ENCODE assay signal across 15 cellular contexts in genomic region chr10:667602-668143, GRCh38.
"Had no signal": no experiment of that assay in that cellular context is flagged by ENCODE, and none has a peak within 500 bp of the region (broad histone marks: within the 10 kb centered on the region; RNA-seq: fewer than 3 reads in every experiment).

No MANE protein-coding gene starts in this region.

- DNase-seq: activated CD4-positive, alpha-beta T cell treated with anti-CD3 and anti-CD28 coated beads, Interleukin-2, amount 50 U/mL, for 4 hours; activated gamma-delta T cell; dermis blood vessel endothelial cell; effector memory CD8-positive, alpha-beta T cell; foreskin fibroblast; left colon; lower lobe of right lung; natural killer cell; pancreas; stimulated activated CD4-positive, alpha-beta T cell treated with anti-CD3 and anti-CD28 coated beads, Interleukin-4, amount 100 ng/mL, for 4 hours; thyroid gland had no signal

- FAIRE-seq: pancreas had no signal

- H2AFZ ChIP-seq: hepatocyte had no signal

- H3K4me2 ChIP-seq: hepatocyte had no signal

- H3K4me1 ChIP-seq: lower lobe of right lung, thyroid gland had no signal

- H3K27ac ChIP-seq: hepatocyte, lower lobe of right lung, pancreas, thyroid gland had no signal

- H3K36me3 ChIP-seq: lower lobe of right lung, pancreas, thyroid gland had no signal

- H3K4me1 Mint-ChIP-seq: activated naive CD4-positive, alpha-beta T cell treated with anti-CD3 and anti-CD28 coated beads, Interleukin-2, amount 50 U/mL, for 24 hours; stimulated activated memory B cell treated with anti-CD40 and anti-IgM and Interleukin-4, amounts not matched to agents 10 μg/mL and 1 μg/mL and 100 μg/mL, for 72 hours had no signal

- H3K27ac Mint-ChIP-seq: activated naive CD4-positive, alpha-beta T cell treated with anti-CD3 and anti-CD28 coated beads, Interleukin-2, amount 50 U/mL, for 24 hours; effector memory CD8-positive, alpha-beta T cell; natural killer cell; stimulated activated memory B cell treated with anti-CD40 and anti-IgM and Interleukin-4, amounts not matched to agents 10 μg/mL and 1 μg/mL and 100 μg/mL, for 72 hours had no signal

- H3K9me3 ChIP-seq: lower lobe of right lung, pancreas, thyroid gland had no signal

- H3K36me3 Mint-ChIP-seq: activated naive CD4-positive, alpha-beta T cell treated with anti-CD3 and anti-CD28 coated beads, Interleukin-2, amount 50 U/mL, for 24 hours; natural killer cell; stimulated activated memory B cell treated with anti-CD40 and anti-IgM and Interleukin-4, amounts not matched to agents 10 μg/mL and 1 μg/mL and 100 μg/mL, for 72 hours had no signal

- ATAC-seq: effector memory CD8-positive, alpha-beta T cell; left colon; lower lobe of right lung; natural killer cell; sciatic nerve; stimulated activated memory B cell treated with anti-CD40 and anti-IgM and Interleukin-4, amounts not matched to agents 10 μg/mL and 1 μg/mL and 100 μg/mL, for 72 hours had no signal

- H3K9me3 Mint-ChIP-seq: activated naive CD4-positive, alpha-beta T cell treated with anti-CD3 and anti-CD28 coated beads, Interleukin-2, amount 50 U/mL, for 24 hours; effector memory CD8-positive, alpha-beta T cell; natural killer cell had no signal

- H3K4me3 ChIP-seq: hepatocyte, lower lobe of right lung, pancreas, thyroid gland had no signal

- H3K4me3 Mint-ChIP-seq: activated naive CD4-positive, alpha-beta T cell treated with anti-CD3 and anti-CD28 coated beads, Interleukin-2, amount 50 U/mL, for 24 hours; effector memory CD8-positive, alpha-beta T cell; natural killer cell; stimulated activated memory B cell treated with anti-CD40 and anti-IgM and Interleukin-4, amounts not matched to agents 10 μg/mL and 1 μg/mL and 100 μg/mL, for 72 hours had no signal

- H3K27me3 ChIP-seq: hepatocyte, pancreas, thyroid gland had no signal
